14 cellular contexts compared by ENCODE assay signal in the genomic region with DNA sequence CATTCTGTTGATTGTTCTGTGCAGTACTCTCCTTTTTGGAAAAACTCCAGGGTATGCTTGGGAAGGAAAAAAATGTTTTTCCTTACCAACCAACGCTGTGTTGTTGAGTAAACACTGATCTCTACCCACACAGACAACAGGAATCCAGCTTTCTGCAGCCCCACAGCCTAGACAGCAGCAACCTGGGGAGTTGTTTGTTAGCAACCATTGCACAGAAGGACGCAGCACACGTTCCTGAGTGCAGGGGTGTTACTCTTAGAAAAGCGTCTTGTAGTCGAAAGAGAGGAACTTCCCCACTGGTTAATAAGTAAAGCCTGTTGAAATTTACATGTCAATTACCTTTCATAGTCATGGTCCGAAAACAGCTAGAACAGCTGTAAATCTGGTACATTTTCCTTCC. TPM values are rescaled to one million over a fixed set of nuclear protein-coding genes. Genes with fewer than 3 reads are reported as not detected.
DNase-seq lines count a peak whose midpoint lies in the region; ATAC-seq and TF ChIP-seq lines count a peak whose summit lies in the region.
"Had no signal": no experiment of that assay in that cellular context is flagged by ENCODE, and none has a peak within 500 bp of the region (broad histone marks: within the 10 kb centered on the region; RNA-seq: fewer than 3 reads in every experiment).

No MANE protein-coding gene starts in this region.

- H3K27ac Mint-ChIP-seq in mesothelial cell of epicardium: peak overlapping the region; percentile 69
- no peak overlapping the region for H3K27ac Mint-ChIP-seq in natural killer cell treated with Interleukin-12 subunit alpha and Interleukin-12 subunit beta and Interleukin-15 and Interleukin-18, amount 100 ng/mL, for 72 hours
- H3K27ac Mint-ChIP-seq in activated naive CD8-positive, alpha-beta T cell treated with anti-CD3 and anti-CD28 coated beads, Interleukin-2, amount 50 U/mL, for 24 hours: no peak overlapping the region
- H3K27ac Mint-ChIP-seq: activated CD8-positive, alpha-beta T cell treated with anti-CD3 and anti-CD28 coated beads, Interleukin-2, amount 10 ng/mL, durations not matched to agents 7 days and 5 days; activated naive CD4-positive, alpha-beta T cell treated with anti-CD3 and anti-CD28 coated beads, Interleukin-2, amount 50 U/mL, for 72 hours; memory B cell had no signal

- H3K4me1 ChIP-seq in OCI-LY3 (ENCODE audit: low read length) (peaks cover 20% of the 10 kb centered on the region), fibroblast of lung (ENCODE audit: control insufficient read depth, extremely low read depth, insufficient read depth, low read length) (peaks cover 4% of the 10 kb centered on the region)

- H3K4me2 ChIP-seq in OCI-LY3 (ENCODE audit: low read length) (peak overlapping the region; percentile 71), fibroblast of lung (ENCODE audit: extremely low read depth, insufficient read depth, low read length) (no peak overlapping the region)

- no peak for TF ChIP-seq CTCF in AG09319 (IDR thresholded peaks at IDR 0.05; ENCODE audit: low read depth, low read length)
- TF ChIP-seq CTCF in OCI-LY3 (IDR thresholded peaks at IDR 0.05; ENCODE audit: low read depth, low read length): no peak
- no peak for TF ChIP-seq CTCF in fibroblast of lung (conservative IDR thresholded peaks at IDR 0.05 in 1 of 2, IDR thresholded peaks at IDR 0.05 in 1 of 2; ENCODE audit: low read depth in 1 of 2, low read length in 2 of 2)
- TF ChIP-seq CTCF in mesothelial cell of epicardium (IDR thresholded peaks at IDR 0.05; ENCODE audit: unreplicated experiment): no peak

- H3K27me3 ChIP-seq in OCI-LY3 (ENCODE audit: low read depth, low read length): no peaks in the 10 kb centered on the region
- no peaks in the 10 kb centered on the region for H3K27me3 ChIP-seq in fibroblast of lung (ENCODE audit: control insufficient read depth, insufficient read depth, low read length)

- H3K4me3 ChIP-seq in OCI-LY3 (ENCODE audit: low read length) (peak overlapping the region; percentile 33), fibroblast of lung (replicated peaks in 1 of 4; ENCODE audit: control extremely low read depth in 1 of 4, insufficient read depth in 1 of 4, low read depth in 3 of 4, low read length in 4 of 4) (no peak overlapping the region)

- H3K79me2 ChIP-seq in OCI-LY3 (ENCODE audit: low read length): no peaks in the 10 kb centered on the region
- no peaks in the 10 kb centered on the region for H3K79me2 ChIP-seq in fibroblast of lung (ENCODE audit: control insufficient read depth, insufficient read depth, low read length)

- H3K4me1 Mint-ChIP-seq in mesothelial cell of epicardium: peaks cover 16% of the 10 kb centered on the region
- no peaks in the 10 kb centered on the region for H3K4me1 Mint-ChIP-seq in natural killer cell treated with Interleukin-12 subunit alpha and Interleukin-12 subunit beta and Interleukin-15 and Interleukin-18, amount 100 ng/mL, for 72 hours (ENCODE audit: low read depth in 2 of 2)
- no peaks in the 10 kb centered on the region for H3K4me1 Mint-ChIP-seq in activated naive CD8-positive, alpha-beta T cell treated with anti-CD3 and anti-CD28 coated beads, Interleukin-2, amount 50 U/mL, for 24 hours
- H3K4me1 Mint-ChIP-seq: memory B cell had no signal

- no peaks in the 10 kb centered on the region for H3K27me3 Mint-ChIP-seq in mesothelial cell of epicardium (ENCODE audit: low read depth)
- no peaks in the 10 kb centered on the region for H3K27me3 Mint-ChIP-seq in natural killer cell treated with Interleukin-12 subunit alpha and Interleukin-12 subunit beta and Interleukin-15 and Interleukin-18, amount 100 ng/mL, for 72 hours
- H3K27me3 Mint-ChIP-seq in activated naive CD8-positive, alpha-beta T cell treated with anti-CD3 and anti-CD28 coated beads, Interleukin-2, amount 50 U/mL, for 24 hours: no peaks in the 10 kb centered on the region
- H3K27me3 Mint-ChIP-seq: memory B cell had no signal

- H3K9me3 ChIP-seq in OCI-LY3 (ENCODE audit: insufficient read depth, low read length) (no peaks in the 10 kb centered on the region), fibroblast of lung (ENCODE audit: control insufficient read depth, insufficient read depth, low read depth, low read length) (no peaks in the 10 kb centered on the region)

- ATAC-seq in natural killer cell treated with Interleukin-12 subunit alpha and Interleukin-12 subunit beta and Interleukin-15 and Interleukin-18, amount 100 ng/mL, for 72 hours: no peak
- ATAC-seq in activated naive CD8-positive, alpha-beta T cell treated with anti-CD3 and anti-CD28 coated beads, Interleukin-2, amount 50 U/mL, for 24 hours: no peak
- ATAC-seq: activated CD8-positive, alpha-beta T cell treated with anti-CD3 and anti-CD28 coated beads, Interleukin-2, amount 10 ng/mL, durations not matched to agents 7 days and 5 days; activated naive CD4-positive, alpha-beta T cell treated with anti-CD3 and anti-CD28 coated beads, Interleukin-2, amount 50 U/mL, for 72 hours had no signal

- H3K9me3 Mint-ChIP-seq in mesothelial cell of epicardium: no peaks in the 10 kb centered on the region
- H3K9me3 Mint-ChIP-seq in natural killer cell treated with Interleukin-12 subunit alpha and Interleukin-12 subunit beta and Interleukin-15 and Interleukin-18, amount 100 ng/mL, for 72 hours: no peaks in the 10 kb centered on the region
- H3K9me3 Mint-ChIP-seq in activated naive CD8-positive, alpha-beta T cell treated with anti-CD3 and anti-CD28 coated beads, Interleukin-2, amount 50 U/mL, for 24 hours: no peaks in the 10 kb centered on the region
- H3K9me3 Mint-ChIP-seq: activated naive CD4-positive, alpha-beta T cell treated with anti-CD3 and anti-CD28 coated beads, Interleukin-2, amount 50 U/mL, for 72 hours; memory B cell had no signal

- no peak overlapping the region for H3K4me3 Mint-ChIP-seq in mesothelial cell of epicardium
- no peak overlapping the region for H3K4me3 Mint-ChIP-seq in natural killer cell treated with Interleukin-12 subunit alpha and Interleukin-12 subunit beta and Interleukin-15 and Interleukin-18, amount 100 ng/mL, for 72 hours
- H3K4me3 Mint-ChIP-seq in activated naive CD8-positive, alpha-beta T cell treated with anti-CD3 and anti-CD28 coated beads, Interleukin-2, amount 50 U/mL, for 24 hours: no peak overlapping the region
- H3K4me3 Mint-ChIP-seq: activated CD8-positive, alpha-beta T cell treated with anti-CD3 and anti-CD28 coated beads, Interleukin-2, amount 10 ng/mL, durations not matched to agents 7 days and 5 days; memory B cell had no signal

- H3K36me3 ChIP-seq in OCI-LY3 (replicated peaks; ENCODE audit: low read depth, low read length) (peaks cover 27% of the 10 kb centered on the region), fibroblast of lung (ENCODE audit: control insufficient read depth, insufficient read depth, low read length) (peaks cover 2% of the 10 kb centered on the region)

- no peak overlapping the region for H3K27ac ChIP-seq in OCI-LY3 (ENCODE audit: low read length)
- no peak overlapping the region for H3K27ac ChIP-seq in fibroblast of lung (ENCODE audit: insufficient read depth, low read length)

- DNase-seq in AG09319 (ENCODE audit: extremely low read depth, low read depth) (peak; percentile 65), fibroblast of lung (ENCODE audit: low read depth in 2 of 2) (peak; percentile 52 to 67), mesothelial cell of epicardium (ENCODE audit: low spot score in 2 of 2, unreplicated experiment in 2 of 2) (no peak), NCI-H510A (lab: John Stamatoyannopoulos, UW) (no peak)
- DNase-seq in activated naive CD4-positive, alpha-beta T cell treated with anti-CD3 and anti-CD28 coated beads, Interleukin-2, amount 50 U/mL, for 16 hours: no peak
- no peak for DNase-seq in natural killer cell treated with Interleukin-12 subunit alpha and Interleukin-12 subunit beta and Interleukin-15 and Interleukin-18, amount 100 ng/mL, for 72 hours (ENCODE audit: low spot score)
- no peak for DNase-seq in activated naive CD8-positive, alpha-beta T cell treated with anti-CD3 and anti-CD28 coated beads, Interleukin-2, amount 50 U/mL, for 24 hours
- DNase-seq: activated CD8-positive, alpha-beta T cell treated with anti-CD3 and anti-CD28 coated beads, Interleukin-2, amount 10 ng/mL, durations not matched to agents 7 days and 5 days; AML-193; HCEC 1CT; NCI-H526 had no signal

- peaks cover 14% of the 10 kb centered on the region for H3K36me3 Mint-ChIP-seq in mesothelial cell of epicardium
- H3K36me3 Mint-ChIP-seq in natural killer cell treated with Interleukin-12 subunit alpha and Interleukin-12 subunit beta and Interleukin-15 and Interleukin-18, amount 100 ng/mL, for 72 hours: peaks cover 5% of the 10 kb centered on the region
- peaks cover 16% of the 10 kb centered on the region for H3K36me3 Mint-ChIP-seq in activated naive CD8-positive, alpha-beta T cell treated with anti-CD3 and anti-CD28 coated beads, Interleukin-2, amount 50 U/mL, for 24 hours (ENCODE audit: low read depth)

- H4K20me1 ChIP-seq in OCI-LY3 (ENCODE audit: insufficient read depth, low read length): peaks cover 4% of the 10 kb centered on the region
- no peaks in the 10 kb centered on the region for H4K20me1 ChIP-seq in fibroblast of lung (ENCODE audit: control insufficient read depth, extremely low read depth, insufficient read depth, low read length)

- H2AFZ ChIP-seq in OCI-LY3 (ENCODE audit: low read depth, low read length) (no peak overlapping the region), fibroblast of lung (ENCODE audit: low read length) (no peak overlapping the region)

- no peak overlapping the region for H3K9ac ChIP-seq in OCI-LY3 (ENCODE audit: low read length)
- H3K9ac ChIP-seq in fibroblast of lung (ENCODE audit: insufficient read depth, low read length): no peak overlapping the region

RNA-seq across cellular contexts. Expression of a gene that starts 56.6 kb away (rescaled TPM):
- total RNA-seq in fibroblast of lung: 20.3 and 23.3 TPM in 2 replicates
- polyA plus RNA-seq in fibroblast of lung: 26.3 and 39.2 TPM in 2 replicates
- polyA plus RNA-seq in fibroblast of lung (2012): 21.5 and 31.2 TPM in 2 replicates
- 7.6 and 11.1 TPM in 2 replicates for polyA minus RNA-seq in fibroblast of lung (ENCODE audit: low replicate concordance)
- 34.8 to 35.8 TPM (median 35.3 TPM) in 3 replicates for total RNA-seq in mesothelial cell of epicardium
- total RNA-seq in natural killer cell treated with Interleukin-12 subunit alpha and Interleukin-12 subunit beta and Interleukin-15 and Interleukin-18, amount 100 ng/mL, for 72 hours: 10 to 100 TPM; 14.0 to 19.7 TPM

Comparison
In these comparisons a context has a peak if more than half of its experiments do, and no peak if none do; other contexts are left out.
1. DNase-seq: peak in AG09319 (single experiment) and fibroblast of lung (2 of 2); none in mesothelial cell of epicardium (0 of 2), activated naive CD4-positive, alpha-beta T cell treated with anti-CD3 and anti-CD28 coated beads, Interleukin-2, amount 50 U/mL, for 16 hours (single experiment), natural killer cell treated with Interleukin-12 subunit alpha and Interleukin-12 subunit beta and Interleukin-15 and Interleukin-18, amount 100 ng/mL, for 72 hours (single experiment), NCI-H510A (single experiment) and activated naive CD8-positive, alpha-beta T cell treated with anti-CD3 and anti-CD28 coated beads, Interleukin-2, amount 50 U/mL, for 24 hours (single experiment).